ENCODE assay signal across 22 cellular contexts in the genomic region with DNA sequence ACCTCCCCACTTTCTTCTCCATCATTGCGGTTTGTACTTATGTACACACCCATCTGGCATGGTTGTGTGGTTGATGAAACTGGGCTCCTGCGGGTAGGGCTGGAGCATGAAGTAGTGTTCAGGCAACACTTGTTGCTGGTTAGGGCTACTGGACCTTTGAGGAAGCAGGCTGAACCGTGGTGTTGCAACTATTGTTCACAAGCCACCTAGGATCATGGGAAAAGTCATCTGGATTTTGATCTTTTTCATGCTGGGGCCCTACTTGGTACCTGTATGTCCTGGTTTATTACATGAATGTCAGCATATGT. TPM values are rescaled to one million over a fixed set of nuclear protein-coding genes. Genes with fewer than 3 reads are reported as not detected.
DNase-seq lines count a peak whose midpoint lies in the region; ATAC-seq and TF ChIP-seq lines count a peak whose summit lies in the region.
"Had no signal": no experiment of that assay in that cellular context is flagged by ENCODE, and none has a peak within 500 bp of the region (broad histone marks: within the 10 kb centered on the region; RNA-seq: fewer than 3 reads in every experiment).

No MANE protein-coding gene starts in this region.

- DNase-seq in NCI-H146 (lab: John Stamatoyannopoulos, UW) (peak; percentile 42), NCI-H146 treated with DMSO at 0.1 percent for 48 hours (lab: John Stamatoyannopoulos, UW; ENCODE audit: unreplicated experiment) (no peak), NB4 (ENCODE audit: low read depth) (peak; percentile 55), lower lobe of right lung (no peak), right cardiac atrium (no peak), H4 (ENCODE audit: low spot score) (no peak)
- DNase-seq: activated CD4-positive, alpha-beta T cell treated with anti-CD3 and anti-CD28 coated beads for 4 hours; activated naive CD8-positive, alpha-beta T cell treated with anti-CD3 and anti-CD28 coated beads for 36 hours; BE2C; colonic mucosa; foreskin melanocyte; GF-D8; KBM-7; substantia nigra; uterus had no signal

- H3K27ac Mint-ChIP-seq in dendritic cell treated with granulocyte-macrophage colony-stimulating factor and Interleukin-4, amounts not matched to agents 40 ng/mL and 50 ng/mL, for 4 days = peak overlapping the region; percentile 91
- H3K27ac Mint-ChIP-seq: activated naive CD8-positive, alpha-beta T cell treated with anti-CD3 and anti-CD28 coated beads for 36 hours; activated T-helper 17 cell treated with anti-CD3 and anti-CD28 coated beads, Interleukin-2, amount 50 U/mL, for 72 hours had no signal

- peaks cover 65% of the 10 kb centered on the region for H3K27me3 Mint-ChIP-seq in dendritic cell treated with granulocyte-macrophage colony-stimulating factor and Interleukin-4, amounts not matched to agents 40 ng/mL and 50 ng/mL, for 4 days

- H3K4me3 ChIP-seq in NB4 (ENCODE audit: low read depth, low read length) (no peak overlapping the region), lower lobe of right lung (no peak overlapping the region), right cardiac atrium (ENCODE audit: low read length) (no peak overlapping the region)
- H3K4me3 ChIP-seq: body of pancreas, colonic mucosa, GM12878, uterus had no signal

- H3K27me3 ChIP-seq in lower lobe of right lung (ENCODE audit: low read depth) (peaks cover 57% of the 10 kb centered on the region), right cardiac atrium (ENCODE audit: control insufficient read depth, insufficient read depth) (no peaks in the 10 kb centered on the region)
- H3K27me3 ChIP-seq: BE2C had no signal

- 56% methylated on average over 3 of the region's 3 CpGs for WGBS in right cardiac atrium

- no peak for TF ChIP-seq CTCF in NB4 (IDR thresholded peaks at IDR 0.05; ENCODE audit: low read depth, low read length)
- TF ChIP-seq CTCF in lower lobe of right lung (IDR thresholded peaks at IDR 0.05) = no peak

- TF ChIP-seq POLR2A in NB4 (IDR thresholded peaks at IDR 0.05; ENCODE audit: extremely low read depth, insufficient read length) = no peak

- H3K27ac ChIP-seq in lower lobe of right lung (no peak overlapping the region), right cardiac atrium (ENCODE audit: low read length) (no peak overlapping the region)
- H3K27ac ChIP-seq: body of pancreas, colonic mucosa, uterus had no signal

- intact Hi-C loops in dendritic cell treated with granulocyte-macrophage colony-stimulating factor and Interleukin-4, amounts not matched to agents 40 ng/mL and 50 ng/mL, for 4 days (cut with micrococcal nuclease) = no loop called here
- intact Hi-C loops in lower lobe of right lung (cut with DNase I) (no loop called here), right cardiac atrium (cut with DNase I) (no loop called here)

- peaks cover 50% of the 10 kb centered on the region for H3K4me1 ChIP-seq in lower lobe of right lung
- H3K4me1 ChIP-seq in right cardiac atrium (ENCODE audit: control insufficient read depth, insufficient read depth, low read length) = peaks cover 6% of the 10 kb centered on the region
- H3K4me1 ChIP-seq: colonic mucosa had no signal

- no peaks in the 10 kb centered on the region for H3K9me3 Mint-ChIP-seq in dendritic cell treated with granulocyte-macrophage colony-stimulating factor and Interleukin-4, amounts not matched to agents 40 ng/mL and 50 ng/mL, for 4 days
- H3K9me3 Mint-ChIP-seq: activated naive CD8-positive, alpha-beta T cell treated with anti-CD3 and anti-CD28 coated beads for 36 hours; activated T-helper 17 cell treated with anti-CD3 and anti-CD28 coated beads, Interleukin-2, amount 50 U/mL, for 72 hours had no signal

- ATAC-seq in lower lobe of right lung (peak; percentile 59 to 61), right cardiac atrium (no peak), HG03045 (IDR thresholded peaks at IDR 0.05; ENCODE audit: unreplicated experiment) (no peak)
- ATAC-seq: activated T-helper 17 cell treated with anti-CD3 and anti-CD28 coated beads, Interleukin-2, amount 50 U/mL, for 72 hours; GM12878; Panc1 had no signal

- no peaks in the 10 kb centered on the region for H3K36me3 Mint-ChIP-seq in dendritic cell treated with granulocyte-macrophage colony-stimulating factor and Interleukin-4, amounts not matched to agents 40 ng/mL and 50 ng/mL, for 4 days (ENCODE audit: low read depth)
- H3K36me3 Mint-ChIP-seq: activated naive CD8-positive, alpha-beta T cell treated with anti-CD3 and anti-CD28 coated beads for 36 hours had no signal

- H3K4me3 Mint-ChIP-seq in dendritic cell treated with granulocyte-macrophage colony-stimulating factor and Interleukin-4, amounts not matched to agents 40 ng/mL and 50 ng/mL, for 4 days = no peak overlapping the region
- H3K4me3 Mint-ChIP-seq: activated naive CD8-positive, alpha-beta T cell treated with anti-CD3 and anti-CD28 coated beads for 36 hours; activated T-helper 17 cell treated with anti-CD3 and anti-CD28 coated beads, Interleukin-2, amount 50 U/mL, for 72 hours had no signal

- H3K9me3 ChIP-seq in lower lobe of right lung (no peaks in the 10 kb centered on the region), right cardiac atrium (ENCODE audit: control insufficient read depth, low read length) (no peaks in the 10 kb centered on the region)
- H3K9me3 ChIP-seq: BE2C, body of pancreas, colonic mucosa, uterus had no signal

- H3K36me3 ChIP-seq in lower lobe of right lung = no peaks in the 10 kb centered on the region
- H3K36me3 ChIP-seq: BE2C, colonic mucosa, uterus had no signal

- peaks cover 84% of the 10 kb centered on the region for H3K4me1 Mint-ChIP-seq in dendritic cell treated with granulocyte-macrophage colony-stimulating factor and Interleukin-4, amounts not matched to agents 40 ng/mL and 50 ng/mL, for 4 days (ENCODE audit: low read depth)
- H3K4me1 Mint-ChIP-seq: activated T-helper 17 cell treated with anti-CD3 and anti-CD28 coated beads, Interleukin-2, amount 50 U/mL, for 72 hours had no signal

RNA-seq across cellular contexts. Expression of a gene that starts 40.1 kb away (rescaled TPM):
- 0.30 TPM for total RNA-seq in lower lobe of right lung
- not detected for total RNA-seq in right cardiac atrium
- not detected for polyA plus RNA-seq in right cardiac atrium
- not detected in 2 replicates for total RNA-seq in H4 (2014; rRNA removed; shearing (Covaris generic))
- total RNA-seq: A172; activated naive CD8-positive, alpha-beta T cell treated with anti-CD3 and anti-CD28 coated beads for 36 hours; activated T-helper 17 cell treated with anti-CD3 and anti-CD28 coated beads, Interleukin-2, amount 50 U/mL, for 72 hours; body of pancreas; GM12878 had no signal
- polyA plus RNA-seq: GM12878 had no signal

RNA-seq across cellular contexts. Expression of a gene that starts 43.5 kb away (rescaled TPM):
- total RNA-seq in lower lobe of right lung (not detected), right cardiac atrium (not detected)
- not detected for polyA plus RNA-seq in right cardiac atrium
- total RNA-seq in H4 (2014; rRNA removed; shearing (Covaris generic)) = not detected in 2 replicates
- total RNA-seq: A172; activated naive CD8-positive, alpha-beta T cell treated with anti-CD3 and anti-CD28 coated beads for 36 hours; activated T-helper 17 cell treated with anti-CD3 and anti-CD28 coated beads, Interleukin-2, amount 50 U/mL, for 72 hours; body of pancreas; colonic mucosa; GM12878; uterus had no signal
- polyA plus RNA-seq: GM12878 had no signal

RNA-seq across cellular contexts. Expression of a gene that starts 45.1 kb away (rescaled TPM):
- total RNA-seq in lower lobe of right lung (not detected), right cardiac atrium (not detected)
- polyA plus RNA-seq in right cardiac atrium = not detected
- total RNA-seq in H4 (2014; rRNA removed; shearing (Covaris generic)) = not detected in 2 replicates
- total RNA-seq: A172; activated naive CD8-positive, alpha-beta T cell treated with anti-CD3 and anti-CD28 coated beads for 36 hours; activated T-helper 17 cell treated with anti-CD3 and anti-CD28 coated beads, Interleukin-2, amount 50 U/mL, for 72 hours; colonic mucosa; GM12878; uterus had no signal

Comparison
In these comparisons a context has a peak if more than half of its experiments do, and no peak if none do; other contexts are left out.
1. DNase-seq: peak in NCI-H146 (single experiment) and NB4 (single experiment); none in NCI-H146 treated with DMSO at 0.1 percent for 48 hours (single experiment), lower lobe of right lung (single experiment), right cardiac atrium (0 of 3) and H4 (single experiment).
2. ATAC-seq: peak in lower lobe of right lung (2 of 2); none in right cardiac atrium (0 of 2) and HG03045 (single experiment).